Comparison of ENCODE assay signal across 19 cellular contexts in genomic region chr15:30865257-30865656, GRCh38.
DNase-seq lines count a peak whose midpoint lies in the region; ATAC-seq lines count a peak whose summit lies in the region.
"Had no signal": no experiment of that assay in that cellular context is flagged by ENCODE, and none has a peak within 500 bp of the region (broad histone marks: within the 10 kb centered on the region; RNA-seq: fewer than 3 reads in every experiment).

No MANE protein-coding gene starts in this region.

- DNase-seq in NCI-H1092 treated with DMSO at 0.1 percent for 48 hours (lab: John Stamatoyannopoulos, UW) (peak; percentile 19), NCI-H1092 (lab: John Stamatoyannopoulos, UW) (no peak), NCI-H1417 treated with DMSO at 0.1 percent for 48 hours (lab: John Stamatoyannopoulos, UW) (peak; percentile 54), NCI-H748 treated with DMSO at 0.1 percent for 48 hours (lab: John Stamatoyannopoulos, UW) (peak; percentile 70), NK-92 (lab: John Stamatoyannopoulos, UW; ENCODE audit: unreplicated experiment) (no peak), UCSD-AML1 (lab: John Stamatoyannopoulos, UW; ENCODE audit: unreplicated experiment) (no peak)
- DNase-seq: 8988T; BE2C; CD4-positive, CD25-positive, alpha-beta regulatory T cell; DMS79; H7; Karpas-422; MG63; NCI-H1105; NCI-H1930; PC-9; T-helper 1 cell had no signal

- ATAC-seq in HG02678 (IDR thresholded peaks at IDR 0.05; ENCODE audit: unreplicated experiment) = no peak
- ATAC-seq in HG03025 (IDR thresholded peaks at IDR 0.05; ENCODE audit: low FRiP score, unreplicated experiment) = no peak

Comparison
In these comparisons a context has a peak if more than half of its experiments do, and no peak if none do; other contexts are left out.
1. DNase-seq: peak in NCI-H1092 treated with DMSO at 0.1 percent for 48 hours (single experiment), NCI-H1417 treated with DMSO at 0.1 percent for 48 hours (single experiment) and NCI-H748 treated with DMSO at 0.1 percent for 48 hours (single experiment); none in NCI-H1092 (single experiment), NK-92 (single experiment) and UCSD-AML1 (single experiment).